In the genomic region with DNA sequence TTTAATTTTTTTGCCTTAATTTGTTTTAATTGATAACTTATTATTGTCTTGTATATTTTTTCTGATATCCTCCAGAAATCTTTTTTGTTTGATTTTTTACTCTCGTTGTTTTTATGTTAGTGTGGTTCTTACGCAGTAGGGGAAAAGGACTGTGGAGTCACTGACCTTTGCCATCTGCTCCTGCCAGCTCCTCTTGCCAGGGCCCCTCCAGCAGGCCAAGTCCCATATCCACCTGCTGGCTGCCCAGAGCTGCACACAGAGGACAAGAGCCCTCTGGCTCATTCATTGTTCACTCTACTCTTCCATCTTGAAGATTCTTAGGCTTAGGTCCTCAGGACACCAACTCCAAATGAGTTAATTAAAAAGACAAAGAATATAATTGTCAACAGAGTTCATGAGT, we compare ENCODE assay signal across 21 cellular contexts.
"Had no signal": no experiment of that assay in that cellular context is flagged by ENCODE, and none has a peak within 500 bp of the region (broad histone marks: within the 10 kb centered on the region; RNA-seq: fewer than 3 reads in every experiment).

No MANE protein-coding gene starts in this region.

- H3K27ac ChIP-seq: KMS-11, SJSA1, SK-N-MC had no signal

- H3K9ac ChIP-seq: KMS-11 had no signal

- H3K36me3 ChIP-seq: SJSA1 had no signal

- H3K27me3 Mint-ChIP-seq: IgD-negative memory B cell had no signal

- H3K27me3 ChIP-seq: SJSA1 had no signal

- DNase-seq: Kasumi-1, MM.1S, NCI-H1092 treated with DMSO at 0.1 percent for 48 hours, NCI-H1436, NCI-H187, NCI-H2029, NCI-H2081 treated with DMSO at 0.1 percent for 48 hours, NCI-H2171, NCI-H226, NCI-H446, NCI-H510A, NCI-H524 treated with DMSO at 0.1 percent for 48 hours, NCI-H774, Right ventricle myocardium superior, RPMI8226, SIG-M5 had no signal

- H3K4me3 Mint-ChIP-seq: IgD-negative memory B cell had no signal

- H3K4me1 ChIP-seq: SJSA1 had no signal

- H3K4me3 ChIP-seq: K562, SJSA1, SK-N-MC had no signal

- H3K4me1 Mint-ChIP-seq: IgD-negative memory B cell had no signal

- H3K36me3 Mint-ChIP-seq: IgD-negative memory B cell had no signal

- ATAC-seq: K562 had no signal

- H3K4me2 ChIP-seq: KMS-11 had no signal

- H3K9me3 ChIP-seq: SJSA1 had no signal
